7 cellular contexts compared by ENCODE assay signal in genomic region chr3:130850044-130850797, GRCh38.
DNase-seq lines count a peak whose midpoint lies in the region; ATAC-seq and TF ChIP-seq lines count a peak whose summit lies in the region.

No MANE protein-coding gene starts in this region.

- peak overlapping the region; percentile 2 for H3K4me3 ChIP-seq in fibroblast of pulmonary artery (replicated peaks; ENCODE audit: low read depth, low read length)
- H3K4me3 ChIP-seq in skin epidermis, result peak overlapping the region in 5 of 7 experiments; percentile 7 to 25 (median 21)

- peak overlapping the region in 20 of 21 experiments; percentile 32 to 89 (median 76) for H3K27ac ChIP-seq in skin epidermis

- TF ChIP-seq CTCF in fibroblast of pulmonary artery (IDR thresholded peaks at IDR 0.05; ENCODE audit: low read length, missing control alignments), result no peak

- DNase-seq in NCI-H146 (lab: John Stamatoyannopoulos, UW), result peak; percentile 64
- DNase-seq in activated CD4-positive, alpha-beta T cell treated with anti-CD3 and anti-CD28 coated beads, Interleukin-2, amount 50 U/mL, for 1 hour, result peak; percentile 16
- DNase-seq in fibroblast of pulmonary artery (ENCODE audit: low read depth), result peak; percentile 96
- DNase-seq in T-helper 9 cell, result no peak

- ATAC-seq in GM18520 (IDR thresholded peaks at IDR 0.05; ENCODE audit: unreplicated experiment), result peak; percentile 81
- ATAC-seq in HG02798 (IDR thresholded peaks at IDR 0.05; ENCODE audit: poor library complexity, unreplicated experiment), result peak; percentile 71
